Comparison of ENCODE assay signal across 12 cellular contexts in the genomic region with DNA sequence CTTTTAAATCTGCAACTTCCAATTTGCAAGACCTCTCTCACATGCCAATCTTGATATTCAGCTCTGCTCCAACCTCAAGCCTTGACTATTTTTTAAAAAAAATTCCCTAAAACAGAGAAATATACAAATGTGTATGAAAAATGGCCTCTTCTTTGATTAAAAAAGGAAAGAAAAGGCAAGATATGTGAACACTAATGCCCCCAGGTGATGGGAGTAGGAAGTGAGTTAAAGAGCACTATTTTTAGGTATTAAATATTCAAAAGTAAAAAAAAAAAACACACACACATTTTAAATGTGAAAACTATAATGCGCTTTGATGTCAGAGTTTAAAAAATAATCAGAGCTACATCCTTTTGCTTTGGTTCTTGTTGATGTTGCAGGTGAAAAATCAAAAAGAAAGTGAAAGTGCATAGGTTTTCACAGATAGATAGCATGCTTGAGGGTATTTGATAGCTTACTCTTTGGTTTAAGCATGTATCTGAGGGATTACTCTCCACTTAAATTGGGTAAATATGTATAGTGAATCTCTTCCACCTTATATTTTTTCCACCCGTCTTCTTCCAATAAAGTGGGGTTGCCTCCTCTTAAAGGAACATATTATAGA.
DNase-seq lines count a peak whose midpoint lies in the region; ATAC-seq and TF ChIP-seq lines count a peak whose summit lies in the region.
"Had no signal": no experiment of that assay in that cellular context is flagged by ENCODE, and none has a peak within 500 bp of the region (broad histone marks: within the 10 kb centered on the region; RNA-seq: fewer than 3 reads in every experiment).

No MANE protein-coding gene starts in this region.

- no peak for TF ChIP-seq POLR2A in spleen (IDR thresholded peaks at IDR 0.05)

- H3K36me3 ChIP-seq in CD8-positive, alpha-beta memory T cell (ENCODE audit: insufficient read depth, low read length): no peaks in the 10 kb centered on the region
- H3K36me3 ChIP-seq in lower lobe of right lung (no peaks in the 10 kb centered on the region), spleen (no peaks in the 10 kb centered on the region)
- H3K36me3 ChIP-seq: prostate gland had no signal

- peaks cover 3% of the 10 kb centered on the region for H3K4me1 ChIP-seq in CD8-positive, alpha-beta memory T cell (ENCODE audit: insufficient read depth, low read length)
- H3K4me1 ChIP-seq in lower lobe of right lung (no peaks in the 10 kb centered on the region), spleen (no peaks in the 10 kb centered on the region)
- H3K4me1 ChIP-seq: prostate gland had no signal

- CTCF ChIA-PET in CD8-positive, alpha-beta memory T cell (lab: Charles Lee): no interaction called here

- H3K27ac ChIP-seq in CD8-positive, alpha-beta memory T cell (ENCODE audit: low read depth, low read length): no peak overlapping the region
- H3K27ac ChIP-seq in lower lobe of right lung (no peak overlapping the region), spleen (no peak overlapping the region)
- H3K27ac ChIP-seq: HL-60, prostate gland had no signal

- H3K9me3 ChIP-seq in CD8-positive, alpha-beta memory T cell (ENCODE audit: low read length): no peaks in the 10 kb centered on the region
- no peaks in the 10 kb centered on the region for H3K9me3 ChIP-seq in lower lobe of right lung
- H3K9me3 ChIP-seq in spleen: no peaks in the 10 kb centered on the region
- H3K9me3 ChIP-seq: prostate gland had no signal

- intact Hi-C loops in lower lobe of right lung (cut with DNase I) (no loop called here), spleen (cut with DNase I; ENCODE audit: low total_unique reads) (no loop called here)

- peak in 1 of 5 donors; percentile 1 for DNase-seq in CD8-positive, alpha-beta memory T cell
- DNase-seq in SK-MEL-5 (ENCODE audit: low read depth, low spot score): peak; percentile 28
- no peak for DNase-seq in lower lobe of right lung
- DNase-seq in spleen: no peak
- DNase-seq: activated T-cell treated with anti-CD3 and anti-CD28 coated beads, Interleukin-2, amount 50 U/mL, for 24 hours; NCI-H2081 treated with DMSO at 0.1 percent for 48 hours had no signal

- no peaks in the 10 kb centered on the region for H3K27me3 ChIP-seq in CD8-positive, alpha-beta memory T cell (ENCODE audit: insufficient read depth, low read length, poor library complexity, severe bottlenecking)
- H3K27me3 ChIP-seq in lower lobe of right lung (ENCODE audit: low read depth) (no peaks in the 10 kb centered on the region), spleen (replicated peaks in 1 of 7) (no peaks in the 10 kb centered on the region)

- WGBS in spleen, 5 donors: 68 to 89% (median 81%) methylated on average over 2 of the region's 2 CpGs

- H3K27ac Mint-ChIP-seq in CD8-positive, alpha-beta memory T cell: no peak overlapping the region
- H3K27ac Mint-ChIP-seq: activated T-cell treated with anti-CD3 and anti-CD28 coated beads, Interleukin-2, amount 50 U/mL, for 24 hours had no signal

- TF ChIP-seq CTCF in lower lobe of right lung (IDR thresholded peaks at IDR 0.05) (no peak), spleen (IDR thresholded peaks at IDR 0.05 in 8 of 11, conservative IDR thresholded peaks at IDR 0.05 in 3 of 11) (no peak)

- peak overlapping the region in 4 of 7 donors; percentile 20 to 47 (median 32) for H3K4me3 Mint-ChIP-seq in CD8-positive, alpha-beta memory T cell
- H3K4me3 Mint-ChIP-seq: activated T-cell treated with anti-CD3 and anti-CD28 coated beads, Interleukin-2, amount 50 U/mL, for 24 hours had no signal

- peak overlapping the region; percentile 27 for H3K4me3 ChIP-seq in CD8-positive, alpha-beta memory T cell (ENCODE audit: low read length)
- peak overlapping the region; percentile 14 for H3K4me3 ChIP-seq in lower lobe of right lung
- peak overlapping the region in 1 of 8 donors; percentile 24 for H3K4me3 ChIP-seq in spleen
- H3K4me3 ChIP-seq: prostate gland had no signal

- in situ Hi-C loops in SK-MEL-5 (cut with HindIII; ENCODE audit: low pct_unique_long_range_greater_than_20kb, low sequenced_read_pairs): no loop called here

- ATAC-seq in GM18907 (IDR thresholded peaks at IDR 0.05; ENCODE audit: unreplicated experiment) (peak; percentile 45), lower lobe of right lung (no peak), HG02852 (IDR thresholded peaks at IDR 0.05; ENCODE audit: unreplicated experiment) (no peak), GM21737 (IDR thresholded peaks at IDR 0.05; ENCODE audit: unreplicated experiment) (no peak), HG02678 (IDR thresholded peaks at IDR 0.05; ENCODE audit: unreplicated experiment) (no peak)

- no peaks in the 10 kb centered on the region for H3K36me3 Mint-ChIP-seq in CD8-positive, alpha-beta memory T cell

- peaks cover 0 to 2% (median 0%) of the 10 kb centered on the region in 5 donors for H3K9me3 Mint-ChIP-seq in CD8-positive, alpha-beta memory T cell
- H3K9me3 Mint-ChIP-seq: activated T-cell treated with anti-CD3 and anti-CD28 coated beads, Interleukin-2, amount 50 U/mL, for 24 hours had no signal

- H3K27me3 Mint-ChIP-seq in CD8-positive, alpha-beta memory T cell: no peaks in the 10 kb centered on the region
- H3K27me3 Mint-ChIP-seq: activated T-cell treated with anti-CD3 and anti-CD28 coated beads, Interleukin-2, amount 50 U/mL, for 24 hours had no signal

- H3K4me1 Mint-ChIP-seq in CD8-positive, alpha-beta memory T cell: peaks cover 0 to 17% (median 2%) of the 10 kb centered on the region in 3 donors

- POLR2A ChIA-PET in CD8-positive, alpha-beta memory T cell (lab: Charles Lee): no interaction called here
